ENCODE assay signal across 20 cellular contexts in genomic region chr22:18042685-18043084, GRCh38. TPM values are rescaled to one million over a fixed set of nuclear protein-coding genes. Genes with fewer than 3 reads are reported as not detected.
DNase-seq lines count a peak whose midpoint lies in the region; ATAC-seq and TF ChIP-seq lines count a peak whose summit lies in the region.
"Had no signal": no experiment of that assay in that cellular context is flagged by ENCODE, and none has a peak within 500 bp of the region (broad histone marks: within the 10 kb centered on the region; RNA-seq: fewer than 3 reads in every experiment).

No MANE protein-coding gene starts in this region.

- H3K79me1 ChIP-seq in mesenchymal stem cell (replicated peaks; ENCODE audit: low read length, poor library complexity, severe bottlenecking), result no peaks in the 10 kb centered on the region

- H3K9me3 ChIP-seq in mesenchymal stem cell (ENCODE audit: control insufficient read depth, low read length), result no peaks in the 10 kb centered on the region
- no peaks in the 10 kb centered on the region for H3K9me3 ChIP-seq in upper lobe of right lung
- H3K9me3 ChIP-seq: Caco-2, heart left ventricle, SJCRH30, upper lobe of left lung had no signal

- TF ChIP-seq CTCF in upper lobe of right lung (IDR thresholded peaks at IDR 0.05), result no peak

- no peak overlapping the region for H3K4ac ChIP-seq in mesenchymal stem cell (ENCODE audit: low read depth in 1 of 2, low read length in 2 of 2)

- H2AK5ac ChIP-seq in mesenchymal stem cell (ENCODE audit: low read length, severe bottlenecking), result no peak overlapping the region

- H3K9ac ChIP-seq in mesenchymal stem cell (ENCODE audit: low read length), result no peak overlapping the region

- H3K14ac ChIP-seq in mesenchymal stem cell (ENCODE audit: low read length in 2 of 2), result no peak overlapping the region

- no peak overlapping the region for H2BK15ac ChIP-seq in mesenchymal stem cell (ENCODE audit: low read depth, poor library complexity, severe bottlenecking)

- no peak for ATAC-seq in upper lobe of right lung
- ATAC-seq: activated CD8-positive, alpha-beta T cell treated with anti-CD3 and anti-CD28 coated beads, Interleukin-2, amount 10 ng/mL, durations not matched to agents 7 days and 5 days; esophagus mucosa; stimulated activated naive B cell treated with anti-CD40 and anti-IgM and Interleukin-4, amounts not matched to agents 10 μg/mL and 1 μg/mL and 100 μg/mL, for 72 hours; WTC11 had no signal

- H3K23ac ChIP-seq in mesenchymal stem cell (ENCODE audit: low read length in 2 of 2), result no peak overlapping the region

- H3K36me3 ChIP-seq in mesenchymal stem cell (ENCODE audit: control insufficient read depth in 1 of 2, insufficient read depth in 2 of 2, low read depth in 1 of 2, low read length in 2 of 2), result no peaks in the 10 kb centered on the region
- H3K36me3 ChIP-seq in upper lobe of right lung, result no peaks in the 10 kb centered on the region
- H3K36me3 ChIP-seq: heart left ventricle, SJCRH30, upper lobe of left lung had no signal

- H3K27ac ChIP-seq in cingulate gyrus (ENCODE audit: low read depth, low read length), result peak overlapping the region; percentile 99
- no peak overlapping the region for H3K27ac ChIP-seq in mesenchymal stem cell (ENCODE audit: low read length, poor library complexity, severe bottlenecking)
- H3K27ac ChIP-seq in upper lobe of right lung, result no peak overlapping the region
- H3K27ac ChIP-seq: SJCRH30, upper lobe of left lung had no signal

- H2BK120ac ChIP-seq in mesenchymal stem cell (ENCODE audit: low read depth, low read length), result no peak overlapping the region

- H2BK5ac ChIP-seq in mesenchymal stem cell (ENCODE audit: low read depth, low read length, poor library complexity, severe bottlenecking), result no peak overlapping the region

- peak; percentile 48 for DNase-seq in AG20443 (ENCODE audit: low spot score)
- peak; percentile 78 for DNase-seq in M059J (ENCODE audit: low read depth)
- peak; percentile 32 for DNase-seq in mesenchymal stem cell
- no peak for DNase-seq in COLO829 (ENCODE audit: low spot score)
- DNase-seq in stimulated activated CD4-positive, alpha-beta T cell treated with anti-CD3 and anti-CD28 coated beads, Interleukin-4, amount 100 ng/mL, for 24 hours, result no peak
- DNase-seq in upper lobe of right lung, result no peak
- DNase-seq in stimulated activated naive CD4-positive, alpha-beta T cell (lab: John Stamatoyannopoulos, UW), result no peak
- DNase-seq: activated CD8-positive, alpha-beta T cell treated with anti-CD3 and anti-CD28 coated beads, Interleukin-2, amount 10 ng/mL, durations not matched to agents 7 days and 5 days; Caco-2; heart left ventricle; NCI-H1092; NCI-H2081; NCI-H510A treated with DMSO at 0.1 percent for 48 hours; nephron progenitor cell; SJCRH30; stimulated activated naive B cell treated with anti-CD40 and anti-IgM and Interleukin-4, amounts not matched to agents 10 μg/mL and 1 μg/mL and 100 μg/mL, for 72 hours; upper lobe of left lung had no signal

- WGBS in mesenchymal stem cell, result 75% methylated on average over 6 of the region's 6 CpGs

- H4K91ac ChIP-seq in mesenchymal stem cell (ENCODE audit: low read length), result no peak overlapping the region

- no peak overlapping the region for H2AFZ ChIP-seq in mesenchymal stem cell (ENCODE audit: low read depth, low read length)

- peaks cover 6% of the 10 kb centered on the region for H3K4me1 ChIP-seq in mesenchymal stem cell (ENCODE audit: control insufficient read depth, insufficient read depth, low read depth, low read length)
- H3K4me1 ChIP-seq in upper lobe of right lung, result peaks cover 5% of the 10 kb centered on the region

- H3K4me3 ChIP-seq in mesenchymal stem cell (ENCODE audit: insufficient read depth in 1 of 2, low read depth in 1 of 2, low read length in 2 of 2) (no peak overlapping the region), upper lobe of right lung (no peak overlapping the region)
- H3K4me3 ChIP-seq: heart left ventricle, SJCRH30, upper lobe of left lung had no signal

- intact Hi-C loops in upper lobe of right lung (cut with DNase I), result no loop called here

- H3K27me3 ChIP-seq in mesenchymal stem cell (ENCODE audit: control insufficient read depth in 1 of 2, insufficient read depth in 1 of 2, low read length in 2 of 2) (no peaks in the 10 kb centered on the region), upper lobe of right lung (no peaks in the 10 kb centered on the region)
- H3K27me3 ChIP-seq: heart left ventricle, SJCRH30, upper lobe of left lung had no signal

- no peak overlapping the region for H4K8ac ChIP-seq in mesenchymal stem cell (ENCODE audit: low read length)

- no peak overlapping the region for H2BK12ac ChIP-seq in mesenchymal stem cell (ENCODE audit: low read length in 2 of 2)

- no peak overlapping the region for H3K4me2 ChIP-seq in mesenchymal stem cell (ENCODE audit: low read length, poor library complexity, severe bottlenecking)

- H3K18ac ChIP-seq in mesenchymal stem cell (ENCODE audit: low read depth in 1 of 2, low read length in 2 of 2), result no peak overlapping the region

RNA-seq across cellular contexts. Expression of gene MICAL3, which starts 18.3 kb away (rescaled TPM):
- 20.8 and 33.6 TPM in 2 replicates for total RNA-seq in M059J (2014; rRNA removed; shearing (Covaris generic))
- 8.3 TPM for polyA plus RNA-seq in mesenchymal stem cell (2013, experiment 1 of 2)
- polyA plus RNA-seq in mesenchymal stem cell (2013, experiment 2 of 2), result 6.7 TPM
- total RNA-seq in upper lobe of right lung, result 31.2 TPM

RNA-seq across cellular contexts. Expression of gene PEX26, which starts 35.1 kb away (rescaled TPM):
- total RNA-seq in M059J (2014; rRNA removed; shearing (Covaris generic)), result 10.4 and 14.6 TPM in 2 replicates
- 19.3 TPM for polyA plus RNA-seq in mesenchymal stem cell (2013, experiment 1 of 2)
- polyA plus RNA-seq in mesenchymal stem cell (2013, experiment 2 of 2), result 19.2 TPM
- total RNA-seq in upper lobe of right lung, result 35.5 TPM

Comparison
In these comparisons a context has a peak if more than half of its experiments do, and no peak if none do; other contexts are left out.
1. DNase-seq: peak in AG20443 (single experiment), M059J (single experiment) and mesenchymal stem cell (single experiment); none in COLO829 (single experiment), stimulated activated CD4-positive, alpha-beta T cell treated with anti-CD3 and anti-CD28 coated beads, Interleukin-4, amount 100 ng/mL, for 24 hours (single experiment), upper lobe of right lung (single experiment) and stimulated activated naive CD4-positive, alpha-beta T cell (0 of 6).